ENCODE assay signal across 29 cellular contexts in genomic region chr3:66367979-66368378, GRCh38.
"Had no signal": no experiment of that assay in that cellular context is flagged by ENCODE, and none has a peak within 500 bp of the region (broad histone marks: within the 10 kb centered on the region; RNA-seq: fewer than 3 reads in every experiment).

No MANE protein-coding gene starts in this region.

- H3K27ac Mint-ChIP-seq: activated B cell treated with CpG ODN at 0.5 μM for 24 hours; activated CD8-positive, alpha-beta memory T cell treated with anti-CD3 and anti-CD28 coated beads, Interleukin-2, amount 10 ng/mL, durations not matched to agents 7 days and 5 days; activated CD8-positive, alpha-beta T cell treated with anti-CD3 and anti-CD28 coated beads, Interleukin-2, amount 10 ng/mL, durations not matched to agents 7 days and 5 days; activated naive CD4-positive, alpha-beta T cell treated with anti-CD3 and anti-CD28 coated beads for 36 hours; activated naive CD8-positive, alpha-beta T cell treated with anti-CD3 and anti-CD28 coated beads, Interleukin-2, amount 10 ng/mL, durations not matched to agents 7 days and 5 days; brain; endodermal cell; mesothelial cell of epicardium; neural progenitor cell; stimulated activated memory B cell treated with anti-CD40 and anti-IgM and Interleukin-4, amounts not matched to agents 10 μg/mL and 1 μg/mL and 100 μg/mL, for 72 hours; T-helper 2 cell treated with Interferon-gamma antibody and Interleukin-4, amounts not matched to agents 5 μg/mL and 100 μg/mL, for 36 hours had no signal

- H3K9me3 Mint-ChIP-seq: activated B cell treated with CpG ODN at 0.5 μM for 24 hours; activated naive CD4-positive, alpha-beta T cell treated with anti-CD3 and anti-CD28 coated beads for 36 hours; activated naive CD8-positive, alpha-beta T cell treated with anti-CD3 and anti-CD28 coated beads, Interleukin-2, amount 10 ng/mL, durations not matched to agents 7 days and 5 days; brain; endodermal cell; mesothelial cell of epicardium; natural killer cell; neural progenitor cell; stimulated activated memory B cell treated with anti-CD40 and anti-IgM and Interleukin-4, amounts not matched to agents 10 μg/mL and 1 μg/mL and 100 μg/mL, for 72 hours; T-cell; T-helper 2 cell treated with Interferon-gamma antibody and Interleukin-4, amounts not matched to agents 5 μg/mL and 100 μg/mL, for 36 hours had no signal

- H3K27ac ChIP-seq: ascending aorta, cardiac muscle cell, neural progenitor cell, stomach, thyroid gland, upper lobe of left lung, vagina had no signal

- H3K36me3 Mint-ChIP-seq: activated CD8-positive, alpha-beta memory T cell treated with anti-CD3 and anti-CD28 coated beads, Interleukin-2, amount 10 ng/mL, durations not matched to agents 7 days and 5 days; natural killer cell had no signal

- H3K36me3 ChIP-seq: ascending aorta, cardiac muscle cell, neural progenitor cell, thyroid gland, upper lobe of left lung, vagina had no signal

- H3K4me2 ChIP-seq: neural progenitor cell, smooth muscle cell had no signal

- H3K4me3 Mint-ChIP-seq: activated B cell treated with CpG ODN at 0.5 μM for 24 hours; activated CD8-positive, alpha-beta memory T cell treated with anti-CD3 and anti-CD28 coated beads, Interleukin-2, amount 10 ng/mL, durations not matched to agents 7 days and 5 days; activated CD8-positive, alpha-beta T cell treated with anti-CD3 and anti-CD28 coated beads, Interleukin-2, amount 10 ng/mL, durations not matched to agents 7 days and 5 days; activated naive CD4-positive, alpha-beta T cell treated with anti-CD3 and anti-CD28 coated beads for 36 hours; activated naive CD8-positive, alpha-beta T cell treated with anti-CD3 and anti-CD28 coated beads, Interleukin-2, amount 10 ng/mL, durations not matched to agents 7 days and 5 days; brain; endodermal cell; mesothelial cell of epicardium; natural killer cell; neural progenitor cell; stimulated activated memory B cell treated with anti-CD40 and anti-IgM and Interleukin-4, amounts not matched to agents 10 μg/mL and 1 μg/mL and 100 μg/mL, for 72 hours; T-cell; T-helper 2 cell treated with Interferon-gamma antibody and Interleukin-4, amounts not matched to agents 5 μg/mL and 100 μg/mL, for 36 hours had no signal

- DNase-seq: activated B cell treated with CpG ODN at 0.5 μM for 24 hours; activated CD8-positive, alpha-beta memory T cell treated with anti-CD3 and anti-CD28 coated beads, Interleukin-2, amount 10 ng/mL, durations not matched to agents 7 days and 5 days; activated CD8-positive, alpha-beta T cell treated with anti-CD3 and anti-CD28 coated beads, Interleukin-2, amount 10 ng/mL, durations not matched to agents 7 days and 5 days; activated effector memory CD4-positive, alpha-beta T cell treated with Interleukin-2 at 50 U/mL for 16 hours; activated naive CD4-positive, alpha-beta T cell treated with anti-CD3 and anti-CD28 coated beads for 36 hours; activated naive CD8-positive, alpha-beta T cell treated with anti-CD3 and anti-CD28 coated beads, Interleukin-2, amount 10 ng/mL, durations not matched to agents 7 days and 5 days; endodermal cell; foreskin fibroblast; islet precursor cell; mammary epithelial cell; natural killer cell; stimulated activated CD4-positive, alpha-beta T cell treated with anti-CD3 and anti-CD28 coated beads, Interleukin-1b, Interleukin-23, amount 100 ng/mL, for 48 hours; stimulated activated CD4-positive, alpha-beta T cell treated with anti-CD3 and anti-CD28 coated beads, Interleukin-4, amount 100 ng/mL, for 4 hours; stimulated activated CD8-positive, alpha-beta memory T cell treated with anti-CD3 and anti-CD28 coated beads, Interleukin-4, amount 100 ng/mL, for 48 hours; stomach; T-cell; thyroid gland; upper lobe of left lung had no signal

- H3K4me1 Mint-ChIP-seq: activated B cell treated with CpG ODN at 0.5 μM for 24 hours; activated CD8-positive, alpha-beta memory T cell treated with anti-CD3 and anti-CD28 coated beads, Interleukin-2, amount 10 ng/mL, durations not matched to agents 7 days and 5 days; activated naive CD8-positive, alpha-beta T cell treated with anti-CD3 and anti-CD28 coated beads, Interleukin-2, amount 10 ng/mL, durations not matched to agents 7 days and 5 days; endodermal cell; stimulated activated memory B cell treated with anti-CD40 and anti-IgM and Interleukin-4, amounts not matched to agents 10 μg/mL and 1 μg/mL and 100 μg/mL, for 72 hours had no signal

- H3K4me1 ChIP-seq: thyroid gland, upper lobe of left lung, vagina had no signal

- H3K27me3 Mint-ChIP-seq: activated B cell treated with CpG ODN at 0.5 μM for 24 hours; activated CD8-positive, alpha-beta memory T cell treated with anti-CD3 and anti-CD28 coated beads, Interleukin-2, amount 10 ng/mL, durations not matched to agents 7 days and 5 days; activated naive CD8-positive, alpha-beta T cell treated with anti-CD3 and anti-CD28 coated beads, Interleukin-2, amount 10 ng/mL, durations not matched to agents 7 days and 5 days; brain; stimulated activated memory B cell treated with anti-CD40 and anti-IgM and Interleukin-4, amounts not matched to agents 10 μg/mL and 1 μg/mL and 100 μg/mL, for 72 hours; T-cell had no signal

- H3K9ac ChIP-seq: neural progenitor cell had no signal

- ATAC-seq: activated CD8-positive, alpha-beta memory T cell treated with anti-CD3 and anti-CD28 coated beads, Interleukin-2, amount 10 ng/mL, durations not matched to agents 7 days and 5 days; activated CD8-positive, alpha-beta T cell treated with anti-CD3 and anti-CD28 coated beads, Interleukin-2, amount 10 ng/mL, durations not matched to agents 7 days and 5 days; esophagus mucosa; natural killer cell; sciatic nerve; stimulated activated memory B cell treated with anti-CD40 and anti-IgM and Interleukin-4, amounts not matched to agents 10 μg/mL and 1 μg/mL and 100 μg/mL, for 72 hours; T-cell had no signal

- H3K4me3 ChIP-seq: ascending aorta, cardiac muscle cell, neural progenitor cell, smooth muscle cell, stomach, thyroid gland, upper lobe of left lung, vagina had no signal

- H2AFZ ChIP-seq: neural progenitor cell had no signal

- H3K9me3 ChIP-seq: ascending aorta, stomach, thyroid gland, upper lobe of left lung, vagina had no signal

- H3K27me3 ChIP-seq: ascending aorta, cardiac muscle cell, neural progenitor cell, stomach, thyroid gland, upper lobe of left lung, vagina had no signal
